8 cellular contexts compared by ENCODE assay signal in the genomic region with DNA sequence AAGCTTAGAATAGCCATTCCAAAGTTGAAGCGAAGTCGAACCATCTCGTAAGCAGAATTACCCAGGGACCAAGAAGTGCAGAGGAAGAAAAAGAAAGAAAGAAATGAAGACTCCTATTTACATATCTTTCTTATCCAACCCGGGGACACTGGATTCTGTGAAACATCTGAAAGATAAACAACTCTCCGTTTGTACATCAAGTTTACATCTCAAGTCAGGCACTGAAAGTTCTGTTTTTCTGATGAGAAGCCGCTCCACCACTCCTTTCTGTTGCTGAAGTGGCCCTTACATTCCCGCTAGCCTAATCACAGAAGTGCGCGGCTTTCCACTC. TPM values are rescaled to one million over a fixed set of nuclear protein-coding genes. Genes with fewer than 3 reads are reported as not detected.
DNase-seq lines count a peak whose midpoint lies in the region; ATAC-seq, FAIRE-seq and TF ChIP-seq lines count a peak whose summit lies in the region.

No MANE protein-coding gene starts in this region.

- no peaks in the 10 kb centered on the region for H3K9me3 Mint-ChIP-seq in activated CD4-positive, alpha-beta T cell treated with anti-CD3 and anti-CD28 coated beads for 36 hours (ENCODE audit: low read depth)
- H3K9me3 Mint-ChIP-seq in activated naive CD8-positive, alpha-beta T cell treated with anti-CD3 and anti-CD28 coated beads, Interleukin-2, amount 10 ng/mL, durations not matched to agents 7 days and 5 days: no peaks in the 10 kb centered on the region

- FAIRE-seq in kidney (lab: Jason Lieb, UNC) (no peak), D721Med (lab: Jason Lieb, UNC) (no peak)

- ATAC-seq in activated CD4-positive, alpha-beta T cell treated with anti-CD3 and anti-CD28 coated beads for 36 hours: no peak
- no peak for ATAC-seq in activated naive CD8-positive, alpha-beta T cell treated with anti-CD3 and anti-CD28 coated beads, Interleukin-2, amount 10 ng/mL, durations not matched to agents 7 days and 5 days (ENCODE audit: low read depth)
- no peak for ATAC-seq in HG03571 (IDR thresholded peaks at IDR 0.05; ENCODE audit: unreplicated experiment)

- peaks cover 9% of the 10 kb centered on the region for H3K36me3 Mint-ChIP-seq in activated CD4-positive, alpha-beta T cell treated with anti-CD3 and anti-CD28 coated beads for 36 hours (ENCODE audit: low read depth)
- H3K36me3 Mint-ChIP-seq in activated naive CD8-positive, alpha-beta T cell treated with anti-CD3 and anti-CD28 coated beads, Interleukin-2, amount 10 ng/mL, durations not matched to agents 7 days and 5 days: peaks cover 15% of the 10 kb centered on the region

- H3K9ac ChIP-seq in kidney (ENCODE audit: low read length in 2 of 2): peak overlapping the region; percentile 74 to 87

- H3K36me3 ChIP-seq in kidney (ENCODE audit: control insufficient read depth in 1 of 2, insufficient read depth in 2 of 2, low read length in 2 of 2): peaks cover 0 to 5% of the 10 kb centered on the region in 2 donors

- CTCF ChIA-PET in activated CD4-positive, alpha-beta T cell treated with anti-CD3 and anti-CD28 coated beads for 36 hours (lab: Charles Lee): interaction anchor here (1.0 kb wide), 1 partner anchor 210 kb away, joined by 3 read pairs; no protein-coding TSS in a partner anchor

- H3K9me3 ChIP-seq in kidney (ENCODE audit: control insufficient read depth in 1 of 2, low read length in 2 of 2): no peaks in the 10 kb centered on the region

- TF ChIP-seq CTCF in kidney (IDR thresholded peaks at IDR 0.05; ENCODE audit: borderline replicate concordance, extremely low read depth, insufficient read depth): no peak
- no peak for TF ChIP-seq CTCF in D721Med (IDR thresholded peaks at IDR 0.05; ENCODE audit: insufficient read depth, missing control alignments)

- peaks cover 6 to 9% of the 10 kb centered on the region in 2 donors for H3K4me1 ChIP-seq in kidney (ENCODE audit: control insufficient read depth in 1 of 2, insufficient read depth in 1 of 2, low read depth in 1 of 2, low read length in 2 of 2)

- peaks cover 43% of the 10 kb centered on the region for H3K4me1 Mint-ChIP-seq in activated CD4-positive, alpha-beta T cell treated with anti-CD3 and anti-CD28 coated beads for 36 hours
- peaks cover 33% of the 10 kb centered on the region for H3K4me1 Mint-ChIP-seq in activated naive CD8-positive, alpha-beta T cell treated with anti-CD3 and anti-CD28 coated beads, Interleukin-2, amount 10 ng/mL, durations not matched to agents 7 days and 5 days

- no peaks in the 10 kb centered on the region for H3K27me3 Mint-ChIP-seq in activated CD4-positive, alpha-beta T cell treated with anti-CD3 and anti-CD28 coated beads for 36 hours
- no peaks in the 10 kb centered on the region for H3K27me3 Mint-ChIP-seq in activated naive CD8-positive, alpha-beta T cell treated with anti-CD3 and anti-CD28 coated beads, Interleukin-2, amount 10 ng/mL, durations not matched to agents 7 days and 5 days

- peak overlapping the region; percentile 80 to 87 for H3K4me3 ChIP-seq in kidney (ENCODE audit: low read length in 2 of 2)

- H3K27ac Mint-ChIP-seq in activated CD4-positive, alpha-beta T cell treated with anti-CD3 and anti-CD28 coated beads for 36 hours: peak overlapping the region; percentile 98
- peak overlapping the region; percentile 99 for H3K27ac Mint-ChIP-seq in activated naive CD8-positive, alpha-beta T cell treated with anti-CD3 and anti-CD28 coated beads, Interleukin-2, amount 10 ng/mL, durations not matched to agents 7 days and 5 days

- intact Hi-C loops in activated CD4-positive, alpha-beta T cell treated with anti-CD3 and anti-CD28 coated beads for 36 hours (cut with DNase I, micrococcal nuclease): loop anchor here (1.0 to 10.0 kb wide), 23 partner anchors 64 to 1320 kb away; a partner anchor contains a TSS
- intact Hi-C loops in kidney (cut with DNase I): no loop called here

- POLR2A ChIA-PET in activated CD4-positive, alpha-beta T cell treated with anti-CD3 and anti-CD28 coated beads for 36 hours (lab: Charles Lee): interaction anchor here (1.0 to 1.2 kb wide), 3 partner anchors 7 to 301 kb away, joined by 3 to 6 read pairs (median 5); a partner anchor contains a TSS
- POLR2A ChIA-PET in activated naive CD8-positive, alpha-beta T cell treated with anti-CD3 and anti-CD28 coated beads, Interleukin-2, amount 10 ng/mL, durations not matched to agents 7 days and 5 days (lab: Charles Lee): interaction anchor here (0.8 to 1.5 kb wide), 8 partner anchors 8 to 1238 kb away, joined by 3 to 7 read pairs (median 4); a partner anchor contains a TSS

- no peak for DNase-seq in activated CD4-positive, alpha-beta T cell treated with anti-CD3 and anti-CD28 coated beads for 36 hours
- DNase-seq in activated CD4-positive, alpha-beta T cell treated with anti-CD3 and anti-CD28 coated beads, Interleukin-2, amount 50 U/mL, for 48 hours: no peak
- no peak for DNase-seq in activated naive CD8-positive, alpha-beta T cell treated with anti-CD3 and anti-CD28 coated beads, Interleukin-2, amount 10 ng/mL, durations not matched to agents 7 days and 5 days
- no peak for DNase-seq in kidney
- no peak for DNase-seq in D721Med (ENCODE audit: insufficient read length, low spot score)
- DNase-seq in NCI-H187 treated with DMSO at 0.1 percent for 48 hours (lab: John Stamatoyannopoulos, UW): no peak

- peak overlapping the region; percentile 81 for H3K4me3 Mint-ChIP-seq in activated CD4-positive, alpha-beta T cell treated with anti-CD3 and anti-CD28 coated beads for 36 hours
- peak overlapping the region; percentile 94 for H3K4me3 Mint-ChIP-seq in activated naive CD8-positive, alpha-beta T cell treated with anti-CD3 and anti-CD28 coated beads, Interleukin-2, amount 10 ng/mL, durations not matched to agents 7 days and 5 days

- H3K27ac ChIP-seq in kidney (ENCODE audit: low read depth in 2 of 2, low read length in 2 of 2): peak overlapping the region; percentile 98 to 99
- peak overlapping the region; percentile 98 for H3K27ac ChIP-seq in temporal lobe (ENCODE audit: low read depth, low read length)

RNA-seq across cellular contexts. Expression of a gene that starts 0.3 kb away (rescaled TPM):
- 10 to 100 TPM; 24.5 to 24.8 TPM for total RNA-seq in activated CD4-positive, alpha-beta T cell treated with anti-CD3 and anti-CD28 coated beads for 36 hours
- total RNA-seq in activated naive CD8-positive, alpha-beta T cell treated with anti-CD3 and anti-CD28 coated beads, Interleukin-2, amount 10 ng/mL, durations not matched to agents 7 days and 5 days: 10 to 100 TPM; 38.3 to 38.6 TPM
- total RNA-seq in kidney: 40.4 TPM
- 11.3 TPM for polyA plus RNA-seq in kidney (ENCODE audit: insufficient read depth, low read depth, low replicate concordance)
- total RNA-seq in temporal lobe: 6.9 TPM

RNA-seq across cellular contexts. Expression of a gene that starts 0.5 kb away (rescaled TPM):
- 10 to 100 TPM; 20.5 to 29.0 TPM for total RNA-seq in activated CD4-positive, alpha-beta T cell treated with anti-CD3 and anti-CD28 coated beads for 36 hours
- 10 to 100 TPM; 39.1 to 42.0 TPM for total RNA-seq in activated naive CD8-positive, alpha-beta T cell treated with anti-CD3 and anti-CD28 coated beads, Interleukin-2, amount 10 ng/mL, durations not matched to agents 7 days and 5 days
- total RNA-seq in kidney (57.3 TPM), temporal lobe (57.0 TPM)
- polyA plus RNA-seq in kidney (ENCODE audit: insufficient read depth, low read depth, low replicate concordance): 18.8 TPM
